10 cellular contexts compared by ENCODE assay signal in genomic region chr3:177928156-177928555, GRCh38.
DNase-seq lines count a peak whose midpoint lies in the region; ATAC-seq and TF ChIP-seq lines count a peak whose summit lies in the region.
"Had no signal": no experiment of that assay in that cellular context is flagged by ENCODE, and none has a peak within 500 bp of the region (broad histone marks: within the 10 kb centered on the region; RNA-seq: fewer than 3 reads in every experiment).

No MANE protein-coding gene starts in this region.

- no peak overlapping the region for H2BK15ac ChIP-seq in mesendoderm (replicated peaks; ENCODE audit: low read depth)

- TF ChIP-seq CTCF in GM20000 (IDR thresholded peaks at IDR 0.05; ENCODE audit: extremely low read depth, missing control alignments) (no peak), uterus (IDR thresholded peaks at IDR 0.05) (no peak)

- no peak overlapping the region for H2BK5ac ChIP-seq in mesendoderm (ENCODE audit: low read length)

- H3K79me1 ChIP-seq in mesendoderm (ENCODE audit: low read length), result no peaks in the 10 kb centered on the region

- H3K4me1 ChIP-seq in uterus (no peaks in the 10 kb centered on the region), mesendoderm (ENCODE audit: control insufficient read depth, low read depth, low read length) (no peaks in the 10 kb centered on the region)

- no peak overlapping the region for H2AK5ac ChIP-seq in mesendoderm (ENCODE audit: low read length)

- no peaks in the 10 kb centered on the region for H3K9me3 ChIP-seq in uterus
- H3K9me3 ChIP-seq: right lobe of liver had no signal

- intact Hi-C loops in uterus (cut with DNase I; ENCODE audit: low total_unique reads), result no loop called here

- no peak overlapping the region for H3K27ac ChIP-seq in uterus
- no peak overlapping the region for H3K27ac ChIP-seq in mesendoderm (ENCODE audit: low read depth, low read length)
- H3K27ac ChIP-seq: right lobe of liver had no signal

- peak; percentile 67 for ATAC-seq in HG03575 (IDR thresholded peaks at IDR 0.05; ENCODE audit: extremely low read depth, insufficient number of reproducible peaks, low FRiP score, unreplicated experiment)

- H3K36me3 ChIP-seq in uterus (no peaks in the 10 kb centered on the region), mesendoderm (ENCODE audit: control insufficient read depth, insufficient read depth, low read length) (no peaks in the 10 kb centered on the region)
- H3K36me3 ChIP-seq: right lobe of liver had no signal

- H3K4me3 ChIP-seq in uterus, result no peak overlapping the region
- no peak overlapping the region for H3K4me3 ChIP-seq in mesendoderm (ENCODE audit: low read length)
- H3K4me3 ChIP-seq: right lobe of liver had no signal

- no peak for TF ChIP-seq POLR2A in uterus (IDR thresholded peaks at IDR 0.05)

- no peak overlapping the region for H3K4ac ChIP-seq in mesendoderm (ENCODE audit: low read depth, low read length)

- H3K18ac ChIP-seq in mesendoderm (ENCODE audit: low read length), result no peak overlapping the region

- H3K23ac ChIP-seq in mesendoderm (ENCODE audit: low read length), result no peak overlapping the region

- no peak overlapping the region for H4K8ac ChIP-seq in mesendoderm (ENCODE audit: low read depth, low read length)

- no peaks in the 10 kb centered on the region for H3K79me2 ChIP-seq in mesendoderm (ENCODE audit: control insufficient read depth, insufficient read depth, low read length)

- no peak overlapping the region for H2BK120ac ChIP-seq in mesendoderm (ENCODE audit: low read depth, low read length)

- no peak overlapping the region for H3K9ac ChIP-seq in mesendoderm (ENCODE audit: low read length)

- no peak overlapping the region for H3K56ac ChIP-seq in mesendoderm (ENCODE audit: low read length)

- no peak overlapping the region for H4K5ac ChIP-seq in mesendoderm (ENCODE audit: low read length)

- DNase-seq in COLO829 (ENCODE audit: low spot score) (peak; percentile 83), GM20000 (ENCODE audit: low spot score) (peak; percentile 14), fibroblast of gingiva (ENCODE audit: low read depth) (peak; percentile 64), uterus (no peak), mucosa of gallbladder (ENCODE audit: low spot score) (no peak), mesendoderm (no peak), NCI-H446 treated with DMSO at 0.1 percent for 48 hours (lab: John Stamatoyannopoulos, UW) (no peak)
- DNase-seq: activated naive CD8-positive, alpha-beta T cell treated with anti-CD3 and anti-CD28 coated beads, Interleukin-2, amount 10 ng/mL, durations not matched to agents 7 days and 5 days; right lobe of liver had no signal

- no CpG with 5 or more reads among the region's 4 CpGs for whole genome bisulfite sequencing in mesendoderm (ENCODE audit: extremely low coverage, insufficient coverage, low lambda C conversion rate)

- no peak overlapping the region for H3K4me2 ChIP-seq in mesendoderm (ENCODE audit: low read length)

- no peaks in the 10 kb centered on the region for H3K27me3 ChIP-seq in uterus
- no peaks in the 10 kb centered on the region for H3K27me3 ChIP-seq in mesendoderm (ENCODE audit: insufficient read depth, low read length, poor library complexity)
- H3K27me3 ChIP-seq: right lobe of liver had no signal

Comparison
In these comparisons a context has a peak if more than half of its experiments do, and no peak if none do; other contexts are left out.
1. DNase-seq: peak in COLO829 (single experiment), GM20000 (single experiment) and fibroblast of gingiva (single experiment); none in uterus (0 of 2), mucosa of gallbladder (single experiment), mesendoderm (single experiment) and NCI-H446 treated with DMSO at 0.1 percent for 48 hours (single experiment).